24 cellular contexts compared by ENCODE assay signal in the genomic region with DNA sequence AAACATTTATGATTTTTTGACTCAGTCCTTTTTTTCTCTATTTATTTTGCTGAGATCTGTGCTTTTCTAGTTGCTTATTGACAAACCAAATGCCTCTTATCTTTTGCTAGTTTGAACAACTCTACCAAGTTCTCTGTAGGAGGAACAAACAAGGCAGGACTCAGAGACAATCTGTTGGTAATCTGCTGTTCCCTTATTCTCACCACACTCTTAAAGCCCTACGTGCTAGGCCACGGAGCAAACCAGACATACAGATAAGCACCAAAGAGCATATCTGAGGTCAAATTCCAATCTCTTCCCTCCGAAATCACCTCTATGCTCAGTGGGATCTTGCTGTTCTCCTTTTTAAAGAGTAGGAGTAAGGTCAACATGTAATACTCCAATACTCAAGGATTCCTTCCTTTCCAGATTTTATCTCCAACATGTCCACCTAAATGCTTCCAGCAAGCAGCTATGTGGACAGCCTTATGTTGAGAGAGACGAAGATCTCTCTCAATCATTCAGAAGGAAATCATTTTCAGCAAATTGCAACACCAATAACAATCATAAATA. TPM values are rescaled to one million over a fixed set of nuclear protein-coding genes. Genes with fewer than 3 reads are reported as not detected.
A peak's percentile ranks its signal among the peaks of the same experiment; 100 is the strongest.
DNase-seq lines count a peak whose midpoint lies in the region; ATAC-seq and TF ChIP-seq lines count a peak whose summit lies in the region.
"Had no signal": no experiment of that assay in that cellular context is flagged by ENCODE, and none has a peak within 500 bp of the region (broad histone marks: within the 10 kb centered on the region; RNA-seq: fewer than 3 reads in every experiment).

No MANE protein-coding gene starts in this region.

- DNase-seq in HuH-7.5 (ENCODE audit: low spot score) (peak; percentile 27), coronary artery (ENCODE audit: low spot score) (no peak), PC-3 (no peak), pons (ENCODE audit: low spot score) (no peak)
- no peak for DNase-seq in stimulated activated naive CD8-positive, alpha-beta T cell treated with anti-CD3 and anti-CD28 coated beads, Interleukin-15, Interleukin-2, amounts not matched to agents 100 U/mL and 50 U/mL, for 24 hours
- DNase-seq: activated CD8-positive, alpha-beta T cell treated with anti-CD3 and anti-CD28 coated beads, Interleukin-2, amount 10 ng/mL, durations not matched to agents 7 days and 5 days; activated T-cell treated with anti-CD3 and anti-CD28 coated beads, Interleukin-2, amount 50 U/mL, for 4 hours; COR-L47; EL; esophagus squamous epithelium; H7; kidney; NCI-H1048; NCI-H2029 treated with DMSO at 0.1 percent for 48 hours; NCI-H524 treated with DMSO at 0.1 percent for 48 hours; SHP77; stimulated activated CD4-positive, alpha-beta T cell treated with anti-CD3 and anti-CD28 coated beads, Interleukin-1b, Interleukin-23, amount 100 ng/mL, for 48 hours; WERI-Rb-1 had no signal

- CTCF ChIA-PET in PC-3 (lab: Charles Lee), result no interaction called here

- H3K4me3 ChIP-seq in coronary artery, result peak overlapping the region; percentile 23
- H3K4me3 ChIP-seq in liver (ENCODE audit: low read depth in 1 of 3, low read length in 3 of 3), result no peak overlapping the region
- no peak overlapping the region for H3K4me3 ChIP-seq in stomach smooth muscle (ENCODE audit: low read length in 2 of 2)
- no peak overlapping the region for H3K4me3 ChIP-seq in PC-3 (ENCODE audit: low read length)
- H3K4me3 ChIP-seq: esophagus squamous epithelium, right atrium auricular region had no signal

- peaks cover 3 to 38% (median 18%) of the 10 kb centered on the region in 4 donors for H3K36me3 ChIP-seq in liver (ENCODE audit: control insufficient read depth in 4 of 4, insufficient read depth in 3 of 4, low read depth in 1 of 4, low read length in 3 of 4)
- peaks cover 48 to 57% of the 10 kb centered on the region in 2 donors for H3K36me3 ChIP-seq in stomach smooth muscle (ENCODE audit: control insufficient read depth in 2 of 2, insufficient read depth in 2 of 2, low read length in 2 of 2)
- peaks cover 41% of the 10 kb centered on the region for H3K36me3 ChIP-seq in PC-3 (ENCODE audit: low read depth, low read length)
- H3K36me3 ChIP-seq: WERI-Rb-1 had no signal

- POLR2A ChIA-PET in PC-3 (lab: Charles Lee; ENCODE audit: unreplicated experiment), result no interaction called here

- H3K9ac ChIP-seq in liver (ENCODE audit: low read depth in 1 of 2, low read length in 2 of 2), result no peak overlapping the region
- no peak overlapping the region for H3K9ac ChIP-seq in stomach smooth muscle (ENCODE audit: low read length in 2 of 2)
- H3K9ac ChIP-seq in PC-3 (ENCODE audit: low read length), result no peak overlapping the region
- H3K9ac ChIP-seq: KMS-11 had no signal

- intact Hi-C loops in PC-3 (cut with micrococcal nuclease), result no loop called here

- no peak for TF ChIP-seq CTCF in coronary artery (IDR thresholded peaks at IDR 0.05)
- TF ChIP-seq CTCF in liver (IDR thresholded peaks at IDR 0.05; ENCODE audit: low read depth, low read length, missing input control), result no peak
- TF ChIP-seq CTCF in PC-3 (conservative IDR thresholded peaks at IDR 0.05; ENCODE audit: low read depth, low read length), result no peak

- no peaks in the 10 kb centered on the region for H3K9me2 ChIP-seq in PC-3 (replicated peaks; ENCODE audit: low read length)

- TF ChIP-seq RAD21 in liver (IDR thresholded peaks at IDR 0.05), result peak; percentile 17 to 39

- H3K9me3 ChIP-seq in liver (ENCODE audit: control insufficient read depth in 4 of 4, low read length in 3 of 4) (no peaks in the 10 kb centered on the region), stomach smooth muscle (ENCODE audit: control insufficient read depth in 2 of 2, low read length in 2 of 2) (no peaks in the 10 kb centered on the region), PC-3 (ENCODE audit: low read length) (no peaks in the 10 kb centered on the region)
- H3K9me3 ChIP-seq: esophagus squamous epithelium, right atrium auricular region had no signal

- no peaks in the 10 kb centered on the region for H3K79me2 ChIP-seq in PC-3 (ENCODE audit: low read length)

- H2AFZ ChIP-seq in PC-3 (ENCODE audit: low read length), result no peak overlapping the region

- ATAC-seq in stimulated activated naive CD8-positive, alpha-beta T cell treated with anti-CD3 and anti-CD28 coated beads, Interleukin-15, Interleukin-2, amounts not matched to agents 100 U/mL and 50 U/mL, for 24 hours, result no peak
- ATAC-seq in GM18867 (IDR thresholded peaks at IDR 0.05; ENCODE audit: unreplicated experiment) (no peak), PC-3 (no peak)
- ATAC-seq: activated CD8-positive, alpha-beta T cell treated with anti-CD3 and anti-CD28 coated beads, Interleukin-2, amount 10 ng/mL, durations not matched to agents 7 days and 5 days; activated T-cell treated with anti-CD3 and anti-CD28 coated beads, Interleukin-2, amount 50 U/mL, for 4 hours had no signal

- H3K27me3 ChIP-seq in liver (ENCODE audit: control insufficient read depth in 4 of 4, insufficient read depth in 4 of 4, low read length in 3 of 4) (no peaks in the 10 kb centered on the region), stomach smooth muscle (ENCODE audit: control insufficient read depth in 1 of 2, insufficient read depth in 2 of 2, low read length in 2 of 2) (no peaks in the 10 kb centered on the region), PC-3 (ENCODE audit: low read length) (no peaks in the 10 kb centered on the region)
- H3K27me3 ChIP-seq: esophagus squamous epithelium, right atrium auricular region had no signal

- H3K4me1 ChIP-seq in liver (ENCODE audit: control insufficient read depth in 4 of 4, insufficient read depth in 4 of 4, low read length in 3 of 4), result peaks cover 8 to 81% (median 67%) of the 10 kb centered on the region in 4 donors
- peaks cover 9% of the 10 kb centered on the region for H3K4me1 ChIP-seq in stomach smooth muscle (ENCODE audit: control insufficient read depth, insufficient read depth, low read length)
- peaks cover 15% of the 10 kb centered on the region for H3K4me1 ChIP-seq in PC-3 (ENCODE audit: insufficient read depth, low read length)
- H3K4me1 ChIP-seq: right atrium auricular region had no signal

- H3F3A ChIP-seq in PC-3 (ENCODE audit: low read length, unreplicated experiment), result no peaks in the 10 kb centered on the region

- H3K4me2 ChIP-seq in PC-3 (ENCODE audit: low read length), result no peak overlapping the region
- H3K4me2 ChIP-seq: KMS-11 had no signal

- no TSS peak for BruUV-seq in PC-3 (replicated peaks; lab: Mats Ljungman, UMichigan)

- H4K20me1 ChIP-seq in PC-3 (ENCODE audit: low read length), result no peaks in the 10 kb centered on the region

- H3K27ac ChIP-seq in coronary artery (peak overlapping the region; percentile 30 to 50), liver (ENCODE audit: low read depth in 1 of 2, low read length in 2 of 2) (peak overlapping the region; percentile 75), stomach smooth muscle (ENCODE audit: low read length) (peak overlapping the region; percentile 43), PC-3 (ENCODE audit: low read length) (no peak overlapping the region)
- H3K27ac ChIP-seq: HL-60, KMS-11, WERI-Rb-1 had no signal

- WGBS in liver, result 29% methylated on average over 4 of the region's 4 CpGs

TF ChIP-seq in liver, 16 proteins besides CTCF, POLR2A, EP300 and RAD21 (continues in another document):
- TF ChIP-seq, protein P1, sequence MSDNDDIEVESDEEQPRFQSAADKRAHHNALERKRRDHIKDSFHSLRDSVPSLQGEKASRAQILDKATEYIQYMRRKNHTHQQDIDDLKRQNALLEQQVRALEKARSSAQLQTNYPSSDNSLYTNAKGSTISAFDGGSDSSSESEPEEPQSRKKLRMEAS (IDR thresholded peaks at IDR 0.05), result peak; percentile 36
- no peak for TF ChIP-seq EGR1 (IDR thresholded peaks at IDR 0.05; ENCODE audit: low read depth in 2 of 2)
- TF ChIP-seq SP1 (IDR thresholded peaks at IDR 0.05), result peak; percentile 69
- TF ChIP-seq, protein P2, sequence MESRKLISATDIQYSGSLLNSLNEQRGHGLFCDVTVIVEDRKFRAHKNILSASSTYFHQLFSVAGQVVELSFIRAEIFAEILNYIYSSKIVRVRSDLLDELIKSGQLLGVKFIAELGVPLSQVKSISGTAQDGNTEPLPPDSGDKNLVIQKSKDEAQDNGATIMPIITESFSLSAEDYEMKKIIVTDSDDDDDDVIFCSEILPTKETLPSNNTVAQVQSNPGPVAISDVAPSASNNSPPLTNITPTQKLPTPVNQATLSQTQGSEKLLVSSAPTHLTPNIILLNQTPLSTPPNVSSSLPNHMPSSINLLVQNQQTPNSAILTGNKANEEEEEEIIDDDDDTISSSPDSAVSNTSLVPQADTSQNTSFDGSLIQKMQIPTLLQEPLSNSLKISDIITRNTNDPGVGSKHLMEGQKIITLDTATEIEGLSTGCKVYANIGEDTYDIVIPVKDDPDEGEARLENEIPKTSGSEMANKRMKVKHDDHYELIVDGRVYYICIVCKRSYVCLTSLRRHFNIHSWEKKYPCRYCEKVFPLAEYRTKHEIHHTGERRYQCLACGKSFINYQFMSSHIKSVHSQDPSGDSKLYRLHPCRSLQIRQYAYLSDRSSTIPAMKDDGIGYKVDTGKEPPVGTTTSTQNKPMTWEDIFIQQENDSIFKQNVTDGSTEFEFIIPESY (IDR thresholded peaks at IDR 0.05), result peak; percentile 49
- TF ChIP-seq JUND (IDR thresholded peaks at IDR 0.05), result peak in 1 of 2 donors; percentile 77
- TF ChIP-seq HNF4A (conservative IDR thresholded peaks at IDR 0.05), result peak; percentile 76 to 77
- peak; percentile 52 for TF ChIP-seq FOXA1 (IDR thresholded peaks at IDR 0.05)
- peak; percentile 61 for TF ChIP-seq HNF4G (IDR thresholded peaks at IDR 0.05)
- TF ChIP-seq NR2F2 (IDR thresholded peaks at IDR 0.05), result no peak
- TF ChIP-seq TAF1 (conservative IDR thresholded peaks at IDR 0.05), result peak; percentile 47
- TF ChIP-seq, protein P3, sequence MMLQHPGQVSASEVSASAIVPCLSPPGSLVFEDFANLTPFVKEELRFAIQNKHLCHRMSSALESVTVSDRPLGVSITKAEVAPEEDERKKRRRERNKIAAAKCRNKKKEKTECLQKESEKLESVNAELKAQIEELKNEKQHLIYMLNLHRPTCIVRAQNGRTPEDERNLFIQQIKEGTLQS (IDR thresholded peaks at IDR 0.05), result no peak

RNA-seq across cellular contexts. Expression of gene FN1, which starts 18.4 kb away (rescaled TPM):
- total RNA-seq in liver, result 1,000 to 10,000 TPM in 1 of 2 donors, 100 to 1,000 TPM in 1; 859 to 1,402 TPM
- polyA plus RNA-seq in liver, result 100 to 1,000 TPM; 545 to 815 TPM
- total RNA-seq in PC-3 (2014; rRNA removed), result 220 and 248 TPM in 2 replicates
